Comparison of ENCODE assay signal across 7 cellular contexts in genomic region chr15:34433956-34434626, GRCh38. TPM values are rescaled to one million over a fixed set of nuclear protein-coding genes. Genes with fewer than 3 reads are reported as not detected.
A peak's percentile ranks its signal among the peaks of the same experiment; 100 is the strongest.
DNase-seq lines count a peak whose midpoint lies in the region; ATAC-seq, FAIRE-seq and TF ChIP-seq lines count a peak whose summit lies in the region.
"Not testable (repeated sequence)": the region's sequence is repeated elsewhere in the genome, so short reads cannot be mapped to it uniquely, and the experiment has no call there.

No MANE protein-coding gene starts in this region.

- not testable (repeated sequence) for H3K27me3 Mint-ChIP-seq in activated CD4-positive, alpha-beta T cell treated with anti-CD3 and anti-CD28 coated beads, Interleukin-2, amount 10 ng/mL, durations not matched to agents 24 days and 14 days; astrocyte (ENCODE audit: low read depth, unreplicated experiment); natural killer cell treated with Interleukin-12 subunit alpha and Interleukin-12 subunit beta and Interleukin-15 and Interleukin-18, amount 100 ng/mL, for 72 hours

- not testable (repeated sequence) for H3K27me3 ChIP-seq in astrocyte (ENCODE audit: insufficient read depth, low read length); dorsolateral prefrontal cortex
- H3K27me3 ChIP-seq in spleen (replicated peaks in 1 of 7) = peaks cover 0 to 26% (median 0%) of the 10 kb centered on the region in 7 donors

- peaks cover 51% of the 10 kb centered on the region for H3K36me3 Mint-ChIP-seq in activated CD4-positive, alpha-beta T cell treated with anti-CD3 and anti-CD28 coated beads, Interleukin-2, amount 10 ng/mL, durations not matched to agents 24 days and 14 days (ENCODE audit: low read depth)
- H3K36me3 Mint-ChIP-seq in astrocyte (ENCODE audit: low read depth, unreplicated experiment) = peaks cover 23% of the 10 kb centered on the region
- H3K36me3 Mint-ChIP-seq in natural killer cell treated with Interleukin-12 subunit alpha and Interleukin-12 subunit beta and Interleukin-15 and Interleukin-18, amount 100 ng/mL, for 72 hours = peaks cover 16% of the 10 kb centered on the region

- 70 to 93% (median 80%) methylated on average over 7 to 11 of the region's 11 CpGs for WGBS in spleen, 5 donors

- H3K79me2 ChIP-seq in astrocyte (ENCODE audit: insufficient read depth, low read length) = not testable (repeated sequence)

- H3K4me2 ChIP-seq in astrocyte (ENCODE audit: low read length) = not testable (repeated sequence)

- intact Hi-C loops in activated CD4-positive, alpha-beta T cell treated with anti-CD3 and anti-CD28 coated beads, Interleukin-2, amount 10 ng/mL, durations not matched to agents 24 days and 14 days (cut with micrococcal nuclease) = loop anchor here (10.0 kb wide), 3 partner anchors 99 to 329 kb away; partner anchors contain the start of genes EMC7, PGBD4 and SLC12A6
- intact Hi-C loops in dorsolateral prefrontal cortex (cut with DNase I); spleen (cut with DNase I; ENCODE audit: low total_unique reads): not testable (repeated sequence)
- intact Hi-C loops in left cardiac atrium (cut with DNase I) = loop anchor here in 1 of 2 donors (10.0 kb wide), 1 partner anchor 71 kb away; no protein-coding TSS in a partner anchor

- not testable (repeated sequence) for H3K9ac ChIP-seq in astrocyte (ENCODE audit: low read length)

- not testable (repeated sequence) for H3K4me1 ChIP-seq in astrocyte (ENCODE audit: insufficient read depth, low read length)
- peaks cover 0 to 26% (median 3%) of the 10 kb centered on the region in 6 donors for H3K4me1 ChIP-seq in spleen

- not testable (repeated sequence) for H3K9me3 ChIP-seq in astrocyte (ENCODE audit: insufficient read depth, low read depth, low read length); spleen

- not testable (repeated sequence) for H3K4me3 ChIP-seq in astrocyte (ENCODE audit: insufficient read depth, low read depth, low read length); dorsolateral prefrontal cortex; spleen

- not testable (repeated sequence) for H2AFZ ChIP-seq in astrocyte (ENCODE audit: low read depth, low read length)

- not testable (repeated sequence) for H4K20me1 ChIP-seq in astrocyte (ENCODE audit: insufficient read depth, low read length)

- H3K4me1 Mint-ChIP-seq in activated CD4-positive, alpha-beta T cell treated with anti-CD3 and anti-CD28 coated beads, Interleukin-2, amount 10 ng/mL, durations not matched to agents 24 days and 14 days = peaks cover 33% of the 10 kb centered on the region
- not testable (repeated sequence) for H3K4me1 Mint-ChIP-seq in astrocyte (ENCODE audit: low read depth, unreplicated experiment)
- H3K4me1 Mint-ChIP-seq in natural killer cell treated with Interleukin-12 subunit alpha and Interleukin-12 subunit beta and Interleukin-15 and Interleukin-18, amount 100 ng/mL, for 72 hours (ENCODE audit: low read depth in 2 of 2) = peaks cover 24 to 28% of the 10 kb centered on the region in 2 donors

- TF ChIP-seq CTCF in astrocyte (IDR thresholded peaks at IDR 0.05; ENCODE audit: insufficient read depth, low read depth, low read length); dorsolateral prefrontal cortex (IDR thresholded peaks at IDR 0.05 in 54 of 56, conservative IDR thresholded peaks at IDR 0.05 in 2 of 56; ENCODE audit: low read depth in 1 of 56, partially characterized antibody in 56 of 56); spleen (IDR thresholded peaks at IDR 0.05 in 8 of 11, conservative IDR thresholded peaks at IDR 0.05 in 3 of 11): not testable (repeated sequence)

- H3K27ac Mint-ChIP-seq in activated CD4-positive, alpha-beta T cell treated with anti-CD3 and anti-CD28 coated beads, Interleukin-2, amount 10 ng/mL, durations not matched to agents 24 days and 14 days; astrocyte (ENCODE audit: unreplicated experiment); natural killer cell treated with Interleukin-12 subunit alpha and Interleukin-12 subunit beta and Interleukin-15 and Interleukin-18, amount 100 ng/mL, for 72 hours: not testable (repeated sequence)

- FAIRE-seq in astrocyte (lab: Jason Lieb, UNC) = not testable (repeated sequence)

- not testable (repeated sequence) for TF ChIP-seq POLR2A in spleen (IDR thresholded peaks at IDR 0.05)

- not testable (repeated sequence) for H3K36me3 ChIP-seq in astrocyte (ENCODE audit: insufficient read depth, low read length)
- peaks cover 0 to 25% (median 0%) of the 10 kb centered on the region in 6 donors for H3K36me3 ChIP-seq in spleen

- H3K9me3 Mint-ChIP-seq in activated CD4-positive, alpha-beta T cell treated with anti-CD3 and anti-CD28 coated beads, Interleukin-2, amount 10 ng/mL, durations not matched to agents 24 days and 14 days; astrocyte (ENCODE audit: unreplicated experiment); natural killer cell treated with Interleukin-12 subunit alpha and Interleukin-12 subunit beta and Interleukin-15 and Interleukin-18, amount 100 ng/mL, for 72 hours: not testable (repeated sequence)

- H3K27ac ChIP-seq in astrocyte (ENCODE audit: low read depth, low read length); spleen: not testable (repeated sequence)
- H3K27ac ChIP-seq in dorsolateral prefrontal cortex = peak overlapping the region in 1 of 59 donors; percentile 48

- peak; percentile 10 for DNase-seq in NCI-H1105 (lab: John Stamatoyannopoulos, UW)
- DNase-seq in activated CD4-positive, alpha-beta T cell treated with anti-CD3 and anti-CD28 coated beads, Interleukin-2, amount 10 ng/mL, durations not matched to agents 24 days and 14 days = peak; percentile 56
- not testable (repeated sequence) for DNase-seq in astrocyte (ENCODE audit: low read depth); natural killer cell treated with Interleukin-12 subunit alpha and Interleukin-12 subunit beta and Interleukin-15 and Interleukin-18, amount 100 ng/mL, for 72 hours (ENCODE audit: low spot score)
- DNase-seq in dorsolateral prefrontal cortex = peak in 7 of 10 donors; percentile 34 to 75 (median 56)
- DNase-seq in left cardiac atrium = peak; percentile 34
- DNase-seq in spleen = peak; percentile 50

- peak; percentile 80 to 87 for ATAC-seq in left cardiac atrium
- ATAC-seq in natural killer cell treated with Interleukin-12 subunit alpha and Interleukin-12 subunit beta and Interleukin-15 and Interleukin-18, amount 100 ng/mL, for 72 hours = not testable (repeated sequence)

- peak overlapping the region; percentile 1 for H3K4me3 Mint-ChIP-seq in activated CD4-positive, alpha-beta T cell treated with anti-CD3 and anti-CD28 coated beads, Interleukin-2, amount 10 ng/mL, durations not matched to agents 24 days and 14 days
- H3K4me3 Mint-ChIP-seq in astrocyte (ENCODE audit: unreplicated experiment) = peak overlapping the region; percentile 6
- H3K4me3 Mint-ChIP-seq in natural killer cell treated with Interleukin-12 subunit alpha and Interleukin-12 subunit beta and Interleukin-15 and Interleukin-18, amount 100 ng/mL, for 72 hours = peak overlapping the region; percentile 33

RNA-seq across cellular contexts. Expression of gene GOLGA8A, which starts 3.5 kb away (rescaled TPM):
- total RNA-seq in activated CD4-positive, alpha-beta T cell treated with anti-CD3 and anti-CD28 coated beads, Interleukin-2, amount 10 ng/mL, durations not matched to agents 24 days and 14 days = 244 and 246 TPM in 2 replicates
- 50.2 and 62.8 TPM in 2 replicates for total RNA-seq in astrocyte
- total RNA-seq in dorsolateral prefrontal cortex = 100 to 1,000 TPM in 93 of 120 experiments, 10 to 100 TPM in 27; 35.5 to 292 (median 129) TPM
- total RNA-seq in left cardiac atrium = 10 to 100 TPM; 21.8 to 23.2 TPM
- total RNA-seq in natural killer cell treated with Interleukin-12 subunit alpha and Interleukin-12 subunit beta and Interleukin-15 and Interleukin-18, amount 100 ng/mL, for 72 hours = 100 to 1,000 TPM; 228 to 360 TPM
- total RNA-seq in spleen = 100 to 1,000 TPM in 2 of 7 donors, 10 to 100 TPM in 5; 52.5 to 128 (median 85.4) TPM
- polyA plus RNA-seq in spleen = 100 to 1,000 TPM in 1 of 3 donors, 10 to 100 TPM in 2; 26.1 to 103 (median 67.6) TPM
